In genomic region chr10:45000138-45000763, GRCh38 we compare ENCODE assay signal across 8 cellular contexts. TPM values are rescaled to one million over a fixed set of nuclear protein-coding genes. Genes with fewer than 3 reads are reported as not detected.
DNase-seq lines count a peak whose midpoint lies in the region; TF ChIP-seq lines count a peak whose summit lies in the region.

No MANE protein-coding gene starts in this region.

- no peaks in the 10 kb centered on the region for H3K9me3 Mint-ChIP-seq in dendritic cell treated with granulocyte-macrophage colony-stimulating factor and Interleukin-4, amounts not matched to agents 40 ng/mL and 50 ng/mL, for 4 days

- H3K4me1 Mint-ChIP-seq in dendritic cell treated with granulocyte-macrophage colony-stimulating factor and Interleukin-4, amounts not matched to agents 40 ng/mL and 50 ng/mL, for 4 days (ENCODE audit: low read depth): peaks cover 33% of the 10 kb centered on the region

- intact Hi-C loops in dendritic cell treated with granulocyte-macrophage colony-stimulating factor and Interleukin-4, amounts not matched to agents 40 ng/mL and 50 ng/mL, for 4 days (cut with micrococcal nuclease): no loop called here
- intact Hi-C loops in uterus (cut with DNase I; ENCODE audit: low total_unique reads): no loop called here

- peaks cover 22% of the 10 kb centered on the region for H3K36me3 ChIP-seq in mesodermal cell (ENCODE audit: control insufficient read depth, insufficient read depth, low read length)
- no peaks in the 10 kb centered on the region for H3K36me3 ChIP-seq in uterus

- peak overlapping the region; percentile 91; the same call in 1 of the 2 replicates for H3K4me3 ChIP-seq in GM08714 (ENCODE audit: low read length)
- peak overlapping the region; percentile 52 for H3K4me3 ChIP-seq in mesodermal cell (ENCODE audit: extremely low read depth, insufficient read depth, low read length, poor library complexity, severe bottlenecking)
- H3K4me3 ChIP-seq in uterus: peak overlapping the region; percentile 54 to 56

- peak overlapping the region; percentile 95 for H3K27ac Mint-ChIP-seq in dendritic cell treated with granulocyte-macrophage colony-stimulating factor and Interleukin-4, amounts not matched to agents 40 ng/mL and 50 ng/mL, for 4 days

- DNase-seq in NCI-H146 treated with DMSO at 0.1 percent for 48 hours (lab: John Stamatoyannopoulos, UW; ENCODE audit: unreplicated experiment): peak; percentile 26
- DNase-seq in uterus: peak; percentile 86 to 91
- no peak for DNase-seq in stimulated activated CD4-positive, alpha-beta T cell treated with anti-CD3 and anti-CD28 coated beads, Interleukin-4, amount 100 ng/mL, for 1 hour
- DNase-seq in activated CD4-positive, alpha-beta T cell treated with anti-CD3 and anti-CD28 coated beads, Interleukin-2, amount 50 U/mL, for 48 hours: no peak
- no peak for DNase-seq in DMS 273 (lab: John Stamatoyannopoulos, UW; ENCODE audit: unreplicated experiment)

- peaks cover 34% of the 10 kb centered on the region for H3K36me3 Mint-ChIP-seq in dendritic cell treated with granulocyte-macrophage colony-stimulating factor and Interleukin-4, amounts not matched to agents 40 ng/mL and 50 ng/mL, for 4 days (ENCODE audit: low read depth)

- no peak for TF ChIP-seq POLR2A in uterus (IDR thresholded peaks at IDR 0.05)

- H3K9me3 ChIP-seq in mesodermal cell (ENCODE audit: control insufficient read depth, low read length) (peaks cover 15% of the 10 kb centered on the region), uterus (no peaks in the 10 kb centered on the region)

- 63 to 72% methylated on average over 7 to 11 of the region's 12 CpGs for WGBS in mesodermal cell (ENCODE audit: insufficient coverage in 2 of 2), 2 experiments

- TF ChIP-seq CTCF in uterus (IDR thresholded peaks at IDR 0.05): no peak

- peaks cover 3% of the 10 kb centered on the region for H3K27me3 Mint-ChIP-seq in dendritic cell treated with granulocyte-macrophage colony-stimulating factor and Interleukin-4, amounts not matched to agents 40 ng/mL and 50 ng/mL, for 4 days

- peaks cover 6% of the 10 kb centered on the region for H3K4me1 ChIP-seq in mesodermal cell (ENCODE audit: control insufficient read depth, insufficient read depth, low read length, poor library complexity, severe bottlenecking)
- H3K4me1 ChIP-seq in uterus: peaks cover 7 to 16% of the 10 kb centered on the region in 2 donors

- H3K4me3 Mint-ChIP-seq in dendritic cell treated with granulocyte-macrophage colony-stimulating factor and Interleukin-4, amounts not matched to agents 40 ng/mL and 50 ng/mL, for 4 days: peak overlapping the region; percentile 80

- H3K27ac ChIP-seq in mesodermal cell (ENCODE audit: low read depth, low read length, severe bottlenecking) (peak overlapping the region; percentile 77), uterus (peak overlapping the region; percentile 92 to 94)

- H3K27me3 ChIP-seq in uterus: no peaks in the 10 kb centered on the region

RNA-seq across cellular contexts. Expression of gene ZNF22, which starts 0.5 kb away (rescaled TPM):
- polyA plus RNA-seq in mesodermal cell (2013, experiment 1 of 2): 44.1 TPM
- 45.5 TPM for polyA plus RNA-seq in mesodermal cell (2013, experiment 2 of 2)
- 10 to 100 TPM; 20.7 to 78.1 (median 34.6) TPM for total RNA-seq in uterus

RNA-seq across cellular contexts. Expression of gene DEPP1, which starts 21.6 kb away (rescaled TPM):
- 11.8 TPM for polyA plus RNA-seq in mesodermal cell (2013, experiment 1 of 2)
- 10.8 TPM for polyA plus RNA-seq in mesodermal cell (2013, experiment 2 of 2)
- total RNA-seq in uterus: 100 to 1,000 TPM in 1 of 4 donors, 10 to 100 TPM in 2, 1 to 10 TPM in 1; 8.2 to 266 (median 52.8) TPM

RNA-seq across cellular contexts. Expression of gene RASSF4, which starts 40.6 kb away (rescaled TPM):
- polyA plus RNA-seq in mesodermal cell (2013, experiment 1 of 2): 13.1 TPM
- polyA plus RNA-seq in mesodermal cell (2013, experiment 2 of 2): 10.7 TPM
- 10 to 100 TPM in 1 of 4 donors, 1 to 10 TPM in 3; 6.1 to 26.5 (median 8.2) TPM for total RNA-seq in uterus

Comparison
In these comparisons a context has a peak if more than half of its experiments do, and no peak if none do; other contexts are left out.
1. DNase-seq: peak in NCI-H146 treated with DMSO at 0.1 percent for 48 hours (single experiment) and uterus (2 of 2); none in stimulated activated CD4-positive, alpha-beta T cell treated with anti-CD3 and anti-CD28 coated beads, Interleukin-4, amount 100 ng/mL, for 1 hour (single experiment), activated CD4-positive, alpha-beta T cell treated with anti-CD3 and anti-CD28 coated beads, Interleukin-2, amount 50 U/mL, for 48 hours (0 of 2) and DMS 273 (single experiment).
2. Peak in every context shown above with its lines, with median percentiles within 50 percentile points of each other: H3K4me3 ChIP-seq.